Comparison of ENCODE assay signal across 8 cellular contexts in the genomic region with DNA sequence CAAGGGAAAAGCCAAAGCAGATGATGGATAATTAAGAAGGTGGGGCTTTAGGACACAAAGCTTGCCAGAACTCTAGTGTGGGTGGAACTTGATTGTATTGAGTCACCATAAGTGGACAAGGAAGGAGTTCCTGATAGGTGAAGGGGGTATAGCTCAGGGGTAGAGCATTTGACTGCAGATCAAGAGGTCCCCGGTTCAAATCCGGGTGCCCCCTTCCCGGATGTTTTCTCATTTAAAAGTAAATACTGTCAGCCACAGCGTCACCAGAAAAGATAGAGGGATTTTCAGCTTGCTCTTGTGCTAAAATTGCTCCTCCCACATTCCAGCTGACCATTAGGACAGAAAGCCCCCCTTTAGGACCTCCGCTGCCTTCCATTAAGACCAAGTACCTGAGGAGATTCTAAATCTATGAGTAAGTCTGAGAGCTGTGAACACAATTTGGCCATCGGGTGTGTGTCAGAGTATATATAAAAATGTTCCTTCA. TPM values are rescaled to one million over a fixed set of nuclear protein-coding genes. Genes with fewer than 3 reads are reported as not detected.
DNase-seq lines count a peak whose midpoint lies in the region; ATAC-seq, FAIRE-seq and TF ChIP-seq lines count a peak whose summit lies in the region.

No MANE protein-coding gene starts in this region.

- DNase-seq in left ventricle myocardium superior (no peak), Right ventricle myocardium inferior (ENCODE audit: missing footprints) (no peak), NCI-H748 treated with DMSO at 0.1 percent for 48 hours (lab: John Stamatoyannopoulos, UW) (peak; percentile 73), endodermal cell (peak; percentile 82), urothelium cell line (ENCODE audit: low spot score) (peak; percentile 73), COLO668 (lab: John Stamatoyannopoulos, UW; ENCODE audit: unreplicated experiment) (no peak), D721Med (ENCODE audit: insufficient read length, low spot score) (no peak)

- H3K4me3 ChIP-seq in endodermal cell (ENCODE audit: low read length) = no peak overlapping the region

- TF ChIP-seq CTCF in endodermal cell (conservative IDR thresholded peaks at IDR 0.05) = no peak
- TF ChIP-seq CTCF in D721Med (IDR thresholded peaks at IDR 0.05; ENCODE audit: insufficient read depth, missing control alignments) = no peak

- WGBS in endodermal cell (ENCODE audit: insufficient coverage in 1 of 2, insufficient read length in 1 of 2), 2 experiments = 82 to 89% methylated on average over 4 to 6 of the region's 6 CpGs

- FAIRE-seq in urothelium cell line (lab: Jason Lieb, UNC) (no peak), D721Med (lab: Jason Lieb, UNC) (no peak)

- no peak overlapping the region for H3K4me3 Mint-ChIP-seq in endodermal cell

- no peak overlapping the region for H3K27ac Mint-ChIP-seq in endodermal cell

- no peaks in the 10 kb centered on the region for H3K27me3 Mint-ChIP-seq in endodermal cell (ENCODE audit: insufficient read depth)

- peaks cover 12% of the 10 kb centered on the region for H3K36me3 ChIP-seq in endodermal cell (ENCODE audit: control insufficient read depth, insufficient read depth, low read length)

- H3K27me3 ChIP-seq in endodermal cell (ENCODE audit: control insufficient read depth, insufficient read depth, low read length, poor library complexity, severe bottlenecking) = no peaks in the 10 kb centered on the region

- H3K36me3 Mint-ChIP-seq in endodermal cell (ENCODE audit: low read depth) = peaks cover 29% of the 10 kb centered on the region

- intact Hi-C loops in left ventricle myocardium superior (cut with micrococcal nuclease) = no loop called here
- intact Hi-C loops in Right ventricle myocardium inferior (cut with DNase I) = no loop called here

- no peak overlapping the region for H3K9ac ChIP-seq in endodermal cell (ENCODE audit: extremely low read depth, low read length, poor library complexity, severe bottlenecking)

- ATAC-seq in left ventricle myocardium superior (peak; percentile 30), Right ventricle myocardium inferior (no peak), HG03175 (IDR thresholded peaks at IDR 0.05; ENCODE audit: unreplicated experiment) (no peak)

- H3K9me3 ChIP-seq in endodermal cell (ENCODE audit: control insufficient read depth, low read length) = no peaks in the 10 kb centered on the region

- H3K4me1 Mint-ChIP-seq in endodermal cell = no peaks in the 10 kb centered on the region

- H3K4me1 ChIP-seq in endodermal cell (ENCODE audit: control insufficient read depth, insufficient read depth, low read length) = no peaks in the 10 kb centered on the region

- H3K27ac ChIP-seq in endodermal cell (ENCODE audit: low read depth, low read length) = no peak overlapping the region

- no peaks in the 10 kb centered on the region for H3K9me3 Mint-ChIP-seq in endodermal cell

RNA-seq across cellular contexts. Expression of a gene that starts 36.6 kb away (rescaled TPM):
- total RNA-seq in left ventricle myocardium superior (8.4 TPM), Right ventricle myocardium inferior (7.9 TPM), endodermal cell (10 to 100 TPM; 16.4 to 17.7 TPM)
- polyA plus RNA-seq in endodermal cell (2013, experiment 1 of 2) = 9.4 TPM
- 8.2 TPM for polyA plus RNA-seq in endodermal cell (2013, experiment 2 of 2)

Comparison
In these comparisons a context has a peak if more than half of its experiments do, and no peak if none do; other contexts are left out.
1. DNase-seq: peak in NCI-H748 treated with DMSO at 0.1 percent for 48 hours (single experiment), endodermal cell (single experiment) and urothelium cell line (single experiment); none in left ventricle myocardium superior (single experiment), Right ventricle myocardium inferior (single experiment), COLO668 (single experiment) and D721Med (single experiment).